In genomic region chr19:5559804-5560133, GRCh38 we compare ENCODE assay signal across 24 cellular contexts. TPM values are rescaled to one million over a fixed set of nuclear protein-coding genes. Genes with fewer than 3 reads are reported as not detected.
"Had no signal": no experiment of that assay in that cellular context is flagged by ENCODE, and none has a peak within 500 bp of the region (broad histone marks: within the 10 kb centered on the region; RNA-seq: fewer than 3 reads in every experiment).

No MANE protein-coding gene starts in this region.

- DNase-seq: activated B cell treated with CpG ODN at 0.5 μM for 24 hours; activated CD4-positive, alpha-beta memory T cell treated with anti-CD3 and anti-CD28 coated beads for 36 hours; activated CD4-positive, alpha-beta T cell treated with anti-CD3 and anti-CD28 coated beads, Interleukin-2, amount 10 ng/mL, durations not matched to agents 7 days and 5 days; activated CD8-positive, alpha-beta memory T cell treated with anti-CD3 and anti-CD28 coated beads for 24 hours; activated gamma-delta T cell; activated naive CD4-positive, alpha-beta T cell treated with anti-CD3 and anti-CD28 coated beads, Interleukin-2, amount 10 ng/mL, durations not matched to agents 7 days and 5 days; activated naive CD8-positive, alpha-beta T cell treated with anti-CD3 and anti-CD28 coated beads for 36 hours; activated T-cell treated with anti-CD3 and anti-CD28 coated beads, Interleukin-2, amount 50 U/mL, for 48 hours; brain microvascular endothelial cell; Kasumi-1; KBM-7; NCI-H1105 treated with DMSO at 0.1 percent for 48 hours; NCI-H1930; NCI-H446; NCI-H524; NCI-H748 treated with DMSO at 0.1 percent for 48 hours; Peyer's patch; T-helper 17 cell; T-helper 9 cell had no signal

- H3K27me3 ChIP-seq: cardiac muscle cell, Peyer's patch had no signal

- H3K4me1 ChIP-seq: Peyer's patch, SJSA1 had no signal

- ATAC-seq: activated T-helper 17 cell treated with anti-CD3 and anti-CD28 coated beads, Interleukin-2, amount 50 U/mL, for 72 hours; T-helper 17 cell had no signal

- H3K4me3 ChIP-seq: cardiac muscle cell, Peyer's patch, SJSA1 had no signal

- H3K27ac ChIP-seq: brain microvascular endothelial cell, cardiac muscle cell, Peyer's patch, RWPE1, SJSA1 had no signal

- H3K36me3 ChIP-seq: brain microvascular endothelial cell, cardiac muscle cell, Peyer's patch, SJSA1 had no signal

RNA-seq across cellular contexts. Expression of gene TINCR, which starts 8.0 kb away (rescaled TPM):
- total RNA-seq: Right ventricle myocardium superior, SJSA1 had no signal
